In the genomic region with DNA sequence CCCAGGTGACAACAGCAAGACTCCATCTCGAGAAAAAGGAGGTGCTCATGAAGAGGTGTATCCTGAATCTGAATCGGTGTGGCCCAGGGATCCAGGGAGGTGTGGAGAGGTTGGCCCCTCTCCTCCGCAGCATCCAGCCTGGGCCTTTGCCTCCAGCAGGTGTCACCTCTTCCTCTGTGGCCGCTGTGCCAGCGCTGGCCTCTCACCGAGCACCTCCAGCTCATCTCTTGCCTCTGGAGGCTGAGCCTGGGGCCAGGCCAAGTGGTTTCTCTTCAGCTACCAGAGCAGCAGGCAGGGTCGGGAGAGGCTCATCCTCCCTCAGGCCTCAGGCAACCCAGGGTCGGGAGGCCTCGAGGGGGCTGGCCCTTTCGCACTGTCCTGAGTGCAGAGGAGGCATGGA, we compare ENCODE assay signal across 15 cellular contexts. TPM values are rescaled to one million over a fixed set of nuclear protein-coding genes. Genes with fewer than 3 reads are reported as not detected.
DNase-seq lines count a peak whose midpoint lies in the region; ATAC-seq and TF ChIP-seq lines count a peak whose summit lies in the region.
"Had no signal": no experiment of that assay in that cellular context is flagged by ENCODE, and none has a peak within 500 bp of the region (broad histone marks: within the 10 kb centered on the region; RNA-seq: fewer than 3 reads in every experiment).

No MANE protein-coding gene starts in this region.

- H2AFZ ChIP-seq in osteoblast (ENCODE audit: low read length) = no peak overlapping the region

- TF ChIP-seq CTCF in right atrium auricular region (IDR thresholded peaks at IDR 0.05) (no peak), Calu3 (IDR thresholded peaks at IDR 0.05; ENCODE audit: unreplicated experiment) (no peak), WERI-Rb-1 (IDR thresholded peaks at IDR 0.05; ENCODE audit: low read depth, low read length) (0 out of 2 replicates have a peak, but pooled peaks have one; percentile 17), osteoblast (IDR thresholded peaks at IDR 0.05; ENCODE audit: extremely low read depth, low read depth, low read length) (no peak), CD14-positive monocyte (IDR thresholded peaks at IDR 0.05) (no peak)

- H3K36me3 ChIP-seq in right atrium auricular region (peaks cover 18% of the 10 kb centered on the region), WERI-Rb-1 (peaks cover 18% of the 10 kb centered on the region), osteoblast (ENCODE audit: insufficient read depth, low read length) (peaks cover 12% of the 10 kb centered on the region)

- H3K79me2 ChIP-seq in osteoblast (ENCODE audit: insufficient read depth, low read length) = no peaks in the 10 kb centered on the region

- H3K27ac Mint-ChIP-seq in Calu3 (ENCODE audit: unreplicated experiment) (peak overlapping the region; percentile 20), CD14-positive monocyte (peak overlapping the region in 1 of 7 donors; percentile 64)

- WGBS in right cardiac atrium = 79% methylated on average over 10 of the region's 10 CpGs

- no TSS peak for BruUV-seq in Calu3 (replicated peaks; lab: Mats Ljungman, UMichigan)

- H3K4me2 ChIP-seq in osteoblast (ENCODE audit: insufficient read depth, low read length) = no peak overlapping the region

- peaks cover 52% of the 10 kb centered on the region for H3K27me3 Mint-ChIP-seq in Calu3 (ENCODE audit: unreplicated experiment)
- peaks cover 19 to 37% (median 23%) of the 10 kb centered on the region in 3 donors for H3K27me3 Mint-ChIP-seq in CD14-positive monocyte (ENCODE audit: low read depth in 3 of 3)

- no peak overlapping the region for H3K4me3 ChIP-seq in right cardiac atrium (ENCODE audit: low read length)
- no peak overlapping the region for H3K4me3 ChIP-seq in right atrium auricular region
- H3K4me3 ChIP-seq in WERI-Rb-1 (ENCODE audit: low read depth, low read length) = no peak overlapping the region
- H3K4me3 ChIP-seq in osteoblast (ENCODE audit: insufficient read depth, low read length) = no peak overlapping the region
- H3K4me3 ChIP-seq: SK-N-MC had no signal

- no peak overlapping the region for H3K27ac ChIP-seq in right cardiac atrium (ENCODE audit: low read length)
- no peak overlapping the region for H3K27ac ChIP-seq in right atrium auricular region
- H3K27ac ChIP-seq in WERI-Rb-1 = peak overlapping the region; percentile 28; the same call in 1 of the 2 replicates
- no peak overlapping the region for H3K27ac ChIP-seq in osteoblast (ENCODE audit: low read depth, low read length)
- H3K27ac ChIP-seq: SK-N-MC had no signal

- H3K4me1 ChIP-seq in right cardiac atrium (ENCODE audit: control insufficient read depth, insufficient read depth, low read length) = no peaks in the 10 kb centered on the region
- peaks cover 0 to 13% of the 10 kb centered on the region in 2 donors for H3K4me1 ChIP-seq in right atrium auricular region
- H3K4me1 ChIP-seq in osteoblast (ENCODE audit: insufficient read depth, low read length) = peaks cover 7% of the 10 kb centered on the region

- H3K36me3 Mint-ChIP-seq in Calu3 (ENCODE audit: insufficient read depth, unreplicated experiment) = peaks cover 56% of the 10 kb centered on the region
- peaks cover 16 to 26% of the 10 kb centered on the region in 2 donors for H3K36me3 Mint-ChIP-seq in CD14-positive monocyte

- no peaks in the 10 kb centered on the region for H3K27me3 ChIP-seq in right cardiac atrium (ENCODE audit: control insufficient read depth, insufficient read depth)
- H3K27me3 ChIP-seq in right atrium auricular region = peaks cover 0 to 11% of the 10 kb centered on the region in 2 donors
- H3K27me3 ChIP-seq in WERI-Rb-1 (ENCODE audit: insufficient read depth, low read depth, severe bottlenecking) = no peaks in the 10 kb centered on the region
- peaks cover 30% of the 10 kb centered on the region for H3K27me3 ChIP-seq in osteoblast (ENCODE audit: insufficient read depth, low read length)

- no peaks in the 10 kb centered on the region for H3K9me3 ChIP-seq in right cardiac atrium (ENCODE audit: control insufficient read depth, low read length)
- no peaks in the 10 kb centered on the region for H3K9me3 ChIP-seq in right atrium auricular region
- H3K9me3 ChIP-seq in WERI-Rb-1 (ENCODE audit: severe bottlenecking) = no peaks in the 10 kb centered on the region
- H3K9me3 ChIP-seq in osteoblast (ENCODE audit: low read depth, low read length) = no peaks in the 10 kb centered on the region

- H3K9me3 Mint-ChIP-seq in Calu3 (ENCODE audit: low read depth, unreplicated experiment) (no peaks in the 10 kb centered on the region), CD14-positive monocyte (no peaks in the 10 kb centered on the region)

- H3K4me3 Mint-ChIP-seq in Calu3 (ENCODE audit: low read depth, unreplicated experiment) (no peak overlapping the region), CD14-positive monocyte (no peak overlapping the region)

- peak; percentile 28 to 51 (median 39) for DNase-seq in right cardiac atrium
- no peak for DNase-seq in right atrium auricular region (ENCODE audit: low spot score)
- DNase-seq in Calu3 = no peak
- DNase-seq in WERI-Rb-1 = no peak
- DNase-seq in osteoblast (ENCODE audit: insufficient read length, low spot score, missing footprints) = peak; percentile 91
- no peak for DNase-seq in CD14-positive monocyte (ENCODE audit: low spot score)
- DNase-seq: DMS153, GDM1, GOT3, NCI-H1048, NCI-H187 treated with DMSO at 0.1 percent for 48 hours had no signal

- peaks cover 58% of the 10 kb centered on the region for H4K20me1 ChIP-seq in osteoblast (ENCODE audit: insufficient read depth, low read length)

- no peak for ATAC-seq in right cardiac atrium
- no peak for ATAC-seq in HG03108 (IDR thresholded peaks at IDR 0.05; ENCODE audit: unreplicated experiment)

- CTCF ChIA-PET in Calu3 (lab: Charles Lee) = interaction anchor here (1.0 to 1.3 kb wide), 3 partner anchors 57 to 85 kb away, joined by 3 to 6 read pairs (median 3); no protein-coding TSS in a partner anchor

- H3K4me1 Mint-ChIP-seq in Calu3 (ENCODE audit: low read depth, unreplicated experiment) (no peaks in the 10 kb centered on the region), CD14-positive monocyte (no peaks in the 10 kb centered on the region)

- intact Hi-C loops in right cardiac atrium (cut with DNase I) = no loop called here
- intact Hi-C loops in Calu3 (cut with micrococcal nuclease; ENCODE audit: unreplicated experiment) = no loop called here
- intact Hi-C loops in CD14-positive monocyte (cut with micrococcal nuclease) = no loop called here

RNA-seq across cellular contexts. Expression of gene COL20A1, which starts 1.2 kb away (rescaled TPM):
- total RNA-seq in right cardiac atrium (not detected), right atrium auricular region (not detected), Calu3 (2022) (0.44 TPM in 1 of 2 replicates, not detected in the other), osteoblast (not detected in 2 replicates)
- polyA plus RNA-seq in right cardiac atrium (not detected), CD14-positive monocyte (not detected)
- total RNA-seq: T-helper 2 cell treated with Interferon-gamma antibody and Interleukin-4, amounts not matched to agents 100 ng/mL and 5 ng/mL, for 36 hours had no signal

RNA-seq across cellular contexts. Expression of gene ARFGAP1, which starts 19.2 kb away (rescaled TPM):
- 10 to 100 TPM; 39.5 to 50.7 (median 41.7) TPM for total RNA-seq in right cardiac atrium
- polyA plus RNA-seq in right cardiac atrium = 36.9 TPM
- 10 to 100 TPM; 19.1 to 20.7 TPM for total RNA-seq in right atrium auricular region
- total RNA-seq in Calu3 (2022) = 127 and 146 TPM in 2 replicates
- total RNA-seq in osteoblast = 63.1 and 68.4 TPM in 2 replicates
- 10 to 100 TPM; 11.2 to 14.1 TPM for polyA plus RNA-seq in CD14-positive monocyte

RNA-seq across cellular contexts. Expression of gene NKAIN4, which starts 37.5 kb away (rescaled TPM):
- total RNA-seq in right cardiac atrium = not detected
- polyA plus RNA-seq in right cardiac atrium = not detected
- total RNA-seq in right atrium auricular region = not detected
- not detected in 2 replicates for total RNA-seq in Calu3 (2022)
- total RNA-seq in osteoblast = not detected in 2 replicates
- not detected for polyA plus RNA-seq in CD14-positive monocyte
- total RNA-seq: LHCN-M2; T-helper 2 cell treated with Interferon-gamma antibody and Interleukin-4, amounts not matched to agents 100 ng/mL and 5 ng/mL, for 36 hours had no signal

RNA-seq across cellular contexts. Expression of gene BIRC7, which starts 56.1 kb away (rescaled TPM):
- total RNA-seq in right cardiac atrium (not detected), right atrium auricular region (not detected), Calu3 (2022) (0.26 TPM in 1 of 2 replicates, not detected in the other), osteoblast (under 0.01 and 0.29 TPM in 2 replicates)
- polyA plus RNA-seq in right cardiac atrium (not detected), CD14-positive monocyte (not detected)
- total RNA-seq: LHCN-M2; T-helper 2 cell treated with Interferon-gamma antibody and Interleukin-4, amounts not matched to agents 100 ng/mL and 5 ng/mL, for 36 hours had no signal

Comparison
In these comparisons a context has a peak if more than half of its experiments do, and no peak if none do; other contexts are left out.
1. DNase-seq: peak in right cardiac atrium (3 of 3) and osteoblast (single experiment); none in right atrium auricular region (single experiment), Calu3 (single experiment), WERI-Rb-1 (single experiment) and CD14-positive monocyte (single experiment).